8 cellular contexts compared by ENCODE assay signal in the genomic region with DNA sequence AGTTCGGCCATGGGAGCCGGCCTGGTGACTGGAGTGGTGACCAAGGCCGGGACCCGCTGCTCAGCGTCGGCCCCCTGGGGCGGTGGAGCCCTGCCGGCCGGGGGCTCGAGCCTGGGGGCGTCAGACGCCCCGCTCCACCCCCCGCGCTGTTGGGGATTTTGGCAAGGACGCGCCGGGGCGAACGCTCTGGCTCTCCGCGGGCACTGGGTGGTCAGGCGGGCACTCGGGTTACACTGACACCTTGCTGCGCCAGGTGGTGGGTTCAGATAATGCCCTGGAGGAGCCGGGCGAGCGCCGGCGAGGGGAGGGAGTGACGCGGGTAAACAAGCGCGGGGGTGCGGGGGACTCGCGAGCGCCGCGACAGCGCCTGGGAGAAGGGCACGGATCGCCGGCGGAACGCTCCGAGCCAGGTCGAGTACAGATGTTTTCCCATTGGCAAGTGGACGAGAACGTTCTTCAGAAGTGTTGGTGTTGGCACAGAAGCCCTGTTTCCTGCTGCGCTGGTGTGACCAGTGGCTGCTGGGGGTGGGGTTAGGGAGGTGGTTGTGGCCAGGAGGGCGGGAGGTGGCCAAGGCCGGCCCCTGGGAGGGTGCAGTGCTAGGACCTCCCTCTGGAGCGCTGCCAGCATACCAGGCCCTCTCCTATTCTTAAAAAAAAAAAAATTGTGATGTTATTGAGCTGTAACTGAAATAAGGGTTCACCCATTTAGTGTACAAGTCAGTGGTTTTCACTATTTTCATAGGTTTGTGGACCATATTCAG. TPM values are rescaled to one million over a fixed set of nuclear protein-coding genes. Genes with fewer than 3 reads are reported as not detected.
DNase-seq lines count a peak whose midpoint lies in the region; ATAC-seq and TF ChIP-seq lines count a peak whose summit lies in the region.

No MANE protein-coding gene starts in this region.

- H3K4me2 ChIP-seq in OCI-LY1 (ENCODE audit: low read length), result peak overlapping the region; percentile 77

- H2AFZ ChIP-seq in OCI-LY1 (ENCODE audit: low read length), result no peak overlapping the region

- H3F3A ChIP-seq in OCI-LY1 (ENCODE audit: insufficient read depth, low read length), result no peaks in the 10 kb centered on the region

- H3K4me3 ChIP-seq in OCI-LY1 (ENCODE audit: low read depth, low read length, poor library complexity, severe bottlenecking) (peak overlapping the region; percentile 88), epithelial cell of proximal tubule (ENCODE audit: low read depth, low read length) (peak overlapping the region; percentile 84)

- H3K9me3 ChIP-seq in OCI-LY1 (ENCODE audit: low read length), result no peaks in the 10 kb centered on the region

- peaks cover 45% of the 10 kb centered on the region for H3K4me1 ChIP-seq in OCI-LY1 (ENCODE audit: insufficient read depth, low read length, severe bottlenecking)

- H3K36me3 ChIP-seq in OCI-LY1 (ENCODE audit: insufficient read depth, low read length), result peaks cover 44% of the 10 kb centered on the region

- peaks cover 10% of the 10 kb centered on the region; the same call in 1 of the 2 replicates for H3K79me2 ChIP-seq in OCI-LY1 (ENCODE audit: insufficient read depth, low read length)

- peak overlapping the region; percentile 82 for H3K9ac ChIP-seq in OCI-LY1 (ENCODE audit: low read length)

- no peaks in the 10 kb centered on the region for H3K9me2 ChIP-seq in OCI-LY1 (ENCODE audit: low read depth, low read length)

- peak; percentile 49 for ATAC-seq in GM19455 (IDR thresholded peaks at IDR 0.05; ENCODE audit: unreplicated experiment)

- peak; percentile 84 for DNase-seq in COLO668 (lab: John Stamatoyannopoulos, UW; ENCODE audit: unreplicated experiment)
- DNase-seq in HPDE6-E6E7 (ENCODE audit: extremely low spot score), result peak; percentile 83
- peak; percentile 81 for DNase-seq in activated T-cell treated with anti-CD3 and anti-CD28 coated beads for 48 hours (ENCODE audit: low read depth)
- no peak for DNase-seq in epithelial cell of proximal tubule (ENCODE audit: low read depth)
- peak; percentile 96 for DNase-seq in mucosa of gallbladder (ENCODE audit: low spot score)
- peak; percentile 69 to 72 for DNase-seq in stimulated activated CD8-positive, alpha-beta memory T cell treated with anti-CD3 and anti-CD28 coated beads, Interleukin-4, amount 100 ng/mL, for 1 hour (ENCODE audit: low read depth in 2 of 2, low spot score in 1 of 2)

- H4K20me1 ChIP-seq in OCI-LY1 (ENCODE audit: insufficient read depth, low read length), result no peaks in the 10 kb centered on the region

- no peaks in the 10 kb centered on the region for H3K27me3 ChIP-seq in OCI-LY1 (ENCODE audit: insufficient read depth, low read length)

- peak overlapping the region; percentile 51 for H3K27ac ChIP-seq in OCI-LY1 (ENCODE audit: low read depth, low read length, poor library complexity, severe bottlenecking)

- TF ChIP-seq CTCF in OCI-LY1 (IDR thresholded peaks at IDR 0.05; ENCODE audit: low read length), result no peak
- no peak for TF ChIP-seq CTCF in epithelial cell of proximal tubule (conservative IDR thresholded peaks at IDR 0.05; ENCODE audit: low read depth, low read length)

RNA-seq across cellular contexts. Expression of gene SQSTM1, which starts 0.8 kb away (rescaled TPM):
- 233 and 275 TPM in 2 replicates for total RNA-seq in epithelial cell of proximal tubule
- 711 TPM for total RNA-seq in mucosa of gallbladder

RNA-seq across cellular contexts. Expression of gene MGAT4B, which starts 14.8 kb away (rescaled TPM):
- 232 and 278 TPM in 2 replicates for total RNA-seq in epithelial cell of proximal tubule
- 272 TPM for total RNA-seq in mucosa of gallbladder

RNA-seq across cellular contexts. Expression of gene LTC4S, which starts 27.7 kb away (rescaled TPM):
- total RNA-seq in epithelial cell of proximal tubule (0.94 and 9.1 TPM in 2 replicates), mucosa of gallbladder (26.0 TPM)

RNA-seq across cellular contexts. Expression of gene MRNIP, which starts 37.1 kb away (rescaled TPM):
- total RNA-seq in epithelial cell of proximal tubule (8.9 and 22.1 TPM in 2 replicates), mucosa of gallbladder (38.6 TPM)
